16 cellular contexts compared by ENCODE assay signal in genomic region chrX:30973784-30974427, GRCh38.
DNase-seq lines count a peak whose midpoint lies in the region; ATAC-seq and TF ChIP-seq lines count a peak whose summit lies in the region.
"Had no signal": no experiment of that assay in that cellular context is flagged by ENCODE, and none has a peak within 500 bp of the region (broad histone marks: within the 10 kb centered on the region; RNA-seq: fewer than 3 reads in every experiment).

No MANE protein-coding gene starts in this region.

- H3K36me3 Mint-ChIP-seq in activated CD4-positive, alpha-beta T cell treated with anti-CD3 and anti-CD28 coated beads, Interleukin-2, amount 10 ng/mL, durations not matched to agents 24 days and 14 days (ENCODE audit: low read depth), result no peaks in the 10 kb centered on the region

- peaks cover 9% of the 10 kb centered on the region for H3K27me3 Mint-ChIP-seq in activated CD4-positive, alpha-beta T cell treated with anti-CD3 and anti-CD28 coated beads, Interleukin-2, amount 10 ng/mL, durations not matched to agents 24 days and 14 days

- H3K27ac ChIP-seq in iPS DF 6.9 (ENCODE audit: low read length), result no peak overlapping the region
- H3K27ac ChIP-seq in body of pancreas, result no peak overlapping the region
- H3K27ac ChIP-seq: GM23248, HL-60, PC-9 had no signal

- DNase-seq in activated CD4-positive, alpha-beta T cell treated with anti-CD3 and anti-CD28 coated beads, Interleukin-2, amount 10 ng/mL, durations not matched to agents 24 days and 14 days, result no peak
- no peak for DNase-seq in activated CD4-positive, alpha-beta T cell treated with anti-CD3 and anti-CD28 coated beads, Interleukin-2, amount 50 U/mL, for 4 hours
- DNase-seq in SW480 (ENCODE audit: low spot score), result peak; percentile 2
- DNase-seq in iPS DF 6.9 (ENCODE audit: low read depth, low spot score), result peak; percentile 2
- DNase-seq in body of pancreas, result no peak
- DNase-seq: DMS79, GDM1, GM23248, KBM-7, NCI-H1092 treated with DMSO at 0.1 percent for 48 hours, NCI-H1694, NCI-H526 treated with DMSO at 0.1 percent for 48 hours, PC-9 had no signal

- no peak for TF ChIP-seq CTCF in body of pancreas (IDR thresholded peaks at IDR 0.05)

- intact Hi-C loops in activated CD4-positive, alpha-beta T cell treated with anti-CD3 and anti-CD28 coated beads, Interleukin-2, amount 10 ng/mL, durations not matched to agents 24 days and 14 days (cut with micrococcal nuclease), result loop anchor here (5.0 kb wide), 1 partner anchor 683 kb away; no protein-coding TSS in a partner anchor
- intact Hi-C loops in body of pancreas (cut with DNase I), result no loop called here

- H3K4me1 Mint-ChIP-seq in activated CD4-positive, alpha-beta T cell treated with anti-CD3 and anti-CD28 coated beads, Interleukin-2, amount 10 ng/mL, durations not matched to agents 24 days and 14 days, result peaks cover 18% of the 10 kb centered on the region

- H3K27me3 ChIP-seq in iPS DF 6.9 (ENCODE audit: control insufficient read depth, insufficient read depth, low read length) (no peaks in the 10 kb centered on the region; the same call in 1 of the 2 replicates), body of pancreas (no peaks in the 10 kb centered on the region)

- peaks cover 5% of the 10 kb centered on the region for H3K9me3 Mint-ChIP-seq in activated CD4-positive, alpha-beta T cell treated with anti-CD3 and anti-CD28 coated beads, Interleukin-2, amount 10 ng/mL, durations not matched to agents 24 days and 14 days

- no CpG with 5 or more reads among the region's 5 CpGs for WGBS in iPS DF 6.9 (ENCODE audit: insufficient coverage, insufficient read length)
- 54 to 60% methylated on average over 5 of the region's 5 CpGs for WGBS in body of pancreas, 2 donors

- no peak overlapping the region for H3K4me3 Mint-ChIP-seq in activated CD4-positive, alpha-beta T cell treated with anti-CD3 and anti-CD28 coated beads, Interleukin-2, amount 10 ng/mL, durations not matched to agents 24 days and 14 days

- H3K4me3 ChIP-seq in iPS DF 6.9 (ENCODE audit: low read length), result no peak overlapping the region
- no peak overlapping the region for H3K4me3 ChIP-seq in body of pancreas
- H3K4me3 ChIP-seq: GM23248, PC-9 had no signal

- peak overlapping the region; percentile 20 for H3K27ac Mint-ChIP-seq in activated CD4-positive, alpha-beta T cell treated with anti-CD3 and anti-CD28 coated beads, Interleukin-2, amount 10 ng/mL, durations not matched to agents 24 days and 14 days

- H3K36me3 ChIP-seq in iPS DF 6.9 (ENCODE audit: control insufficient read depth, insufficient read depth, low read length) (no peaks in the 10 kb centered on the region), body of pancreas (replicated peaks in 1 of 2; ENCODE audit: insufficient read depth in 1 of 2, low read depth in 2 of 2) (no peaks in the 10 kb centered on the region)

- TF ChIP-seq POLR2A in body of pancreas (IDR thresholded peaks at IDR 0.05), result no peak

- H3K4me1 ChIP-seq in iPS DF 6.9 (ENCODE audit: control insufficient read depth, insufficient read depth, low read length), result peaks cover 2% of the 10 kb centered on the region; the same call in 1 of the 2 replicates
- no peaks in the 10 kb centered on the region for H3K4me1 ChIP-seq in body of pancreas

- no peaks in the 10 kb centered on the region for H3K9me3 ChIP-seq in iPS DF 6.9 (ENCODE audit: control insufficient read depth, insufficient read depth, low read length)
- H3K9me3 ChIP-seq in body of pancreas, result no peaks in the 10 kb centered on the region

- ATAC-seq in HG03565 (IDR thresholded peaks at IDR 0.05; ENCODE audit: unreplicated experiment), result no peak
- no peak for ATAC-seq in GM19035 (IDR thresholded peaks at IDR 0.05; ENCODE audit: unreplicated experiment)
- ATAC-seq in body of pancreas, result no peak

Comparison
In these comparisons a context has a peak if more than half of its experiments do, and no peak if none do; other contexts are left out.
1. DNase-seq: peak in SW480 (single experiment) and iPS DF 6.9 (single experiment); none in activated CD4-positive, alpha-beta T cell treated with anti-CD3 and anti-CD28 coated beads, Interleukin-2, amount 10 ng/mL, durations not matched to agents 24 days and 14 days (single experiment), activated CD4-positive, alpha-beta T cell treated with anti-CD3 and anti-CD28 coated beads, Interleukin-2, amount 50 U/mL, for 4 hours (0 of 2) and body of pancreas (0 of 4).